ENCODE assay signal across 8 cellular contexts in genomic region chr1:99707535-99708142, GRCh38. TPM values are rescaled to one million over a fixed set of nuclear protein-coding genes. Genes with fewer than 3 reads are reported as not detected.
A peak's percentile ranks its signal among the peaks of the same experiment; 100 is the strongest.
DNase-seq lines count a peak whose midpoint lies in the region; ATAC-seq and TF ChIP-seq lines count a peak whose summit lies in the region.

No MANE protein-coding gene starts in this region.

- no peaks in the 10 kb centered on the region for H3K9me2 ChIP-seq in Karpas-422 (replicated peaks; ENCODE audit: insufficient read depth, low read length)

- no peak overlapping the region for H3K4me3 ChIP-seq in Karpas-422 (ENCODE audit: low read length)
- no peak overlapping the region for H3K4me3 ChIP-seq in parathyroid adenoma (ENCODE audit: low read depth, low read length)

- H3K27ac ChIP-seq in Karpas-422 (ENCODE audit: low read length) (no peak overlapping the region), parathyroid adenoma (no peak overlapping the region)

- no peaks in the 10 kb centered on the region for H3K27me3 Mint-ChIP-seq in activated T-helper 17 cell treated with anti-CD3 and anti-CD28 coated beads, Interleukin-2, amount 50 U/mL, for 72 hours

- H3K4me1 Mint-ChIP-seq in activated T-helper 17 cell treated with anti-CD3 and anti-CD28 coated beads, Interleukin-2, amount 50 U/mL, for 72 hours: peaks cover 8% of the 10 kb centered on the region

- H4K20me1 ChIP-seq in Karpas-422 (ENCODE audit: insufficient read depth, low read depth, low read length): no peaks in the 10 kb centered on the region

- peak; percentile 77 for TF ChIP-seq CTCF in parathyroid adenoma (IDR thresholded peaks at IDR 0.05)

- H3K27ac Mint-ChIP-seq in activated T-helper 17 cell treated with anti-CD3 and anti-CD28 coated beads, Interleukin-2, amount 50 U/mL, for 72 hours: no peak overlapping the region

- H3K9ac ChIP-seq in Karpas-422 (ENCODE audit: low read length) (no peak overlapping the region), parathyroid adenoma (no peak overlapping the region)

- no peak overlapping the region for H2AFZ ChIP-seq in Karpas-422 (ENCODE audit: low read length)
- no peak overlapping the region for H2AFZ ChIP-seq in parathyroid adenoma

- H3K36me3 Mint-ChIP-seq in activated T-helper 17 cell treated with anti-CD3 and anti-CD28 coated beads, Interleukin-2, amount 50 U/mL, for 72 hours (ENCODE audit: low read depth): no peaks in the 10 kb centered on the region

- H3K4me2 ChIP-seq in Karpas-422 (ENCODE audit: low read depth, low read length, poor library complexity, severe bottlenecking) (no peak overlapping the region), parathyroid adenoma (ENCODE audit: low read length) (no peak overlapping the region)

- peak; percentile 42 for DNase-seq in ELF-1 (ENCODE audit: low read depth, low spot score)
- peak; percentile 87 for DNase-seq in Karpas-422
- DNase-seq in RKO (ENCODE audit: low spot score): peak; percentile 77
- DNase-seq in foreskin melanocyte: peak; percentile 50
- DNase-seq in cortex of kidney (lab: John Stamatoyannopoulos, UW): no peak

- H3K79me2 ChIP-seq in Karpas-422 (ENCODE audit: low read length) (no peaks in the 10 kb centered on the region), parathyroid adenoma (no peaks in the 10 kb centered on the region)

- H3K4me1 ChIP-seq in Karpas-422 (ENCODE audit: low read length) (no peaks in the 10 kb centered on the region), parathyroid adenoma (peaks cover 17% of the 10 kb centered on the region)

- H3K9me3 ChIP-seq in Karpas-422 (ENCODE audit: low read length) (no peaks in the 10 kb centered on the region), parathyroid adenoma (ENCODE audit: control insufficient read depth, low read length) (no peaks in the 10 kb centered on the region)

- ATAC-seq in GM21717 (IDR thresholded peaks at IDR 0.05; ENCODE audit: unreplicated experiment): peak; percentile 84
- ATAC-seq in activated T-helper 17 cell treated with anti-CD3 and anti-CD28 coated beads, Interleukin-2, amount 50 U/mL, for 72 hours (replicated peaks): peak; percentile 49

- no peak overlapping the region for H3K4me3 Mint-ChIP-seq in activated T-helper 17 cell treated with anti-CD3 and anti-CD28 coated beads, Interleukin-2, amount 50 U/mL, for 72 hours

- H3K36me3 ChIP-seq in Karpas-422 (ENCODE audit: insufficient read depth, low read length) (peaks cover 43% of the 10 kb centered on the region; the same call in 1 of the 2 replicates), parathyroid adenoma (ENCODE audit: control insufficient read depth, insufficient read depth, low read length) (no peaks in the 10 kb centered on the region)

- no peaks in the 10 kb centered on the region for H3K9me3 Mint-ChIP-seq in activated T-helper 17 cell treated with anti-CD3 and anti-CD28 coated beads, Interleukin-2, amount 50 U/mL, for 72 hours

- H3K27me3 ChIP-seq in Karpas-422 (ENCODE audit: low read length) (no peaks in the 10 kb centered on the region), parathyroid adenoma (ENCODE audit: control insufficient read depth, insufficient read depth, low read length) (no peaks in the 10 kb centered on the region)

RNA-seq across cellular contexts. Expression of gene FRRS1, which starts 58.8 kb away (rescaled TPM):
- 24.4 and 47.1 TPM in 2 replicates for total RNA-seq in Karpas-422 (2014; rRNA removed; shearing (Covaris generic); ENCODE audit: low replicate concordance)
- 1 to 10 TPM in 1 of 2 donors, under 1 TPM in 1; 0.69 to 2.2 TPM for total RNA-seq in activated T-helper 17 cell treated with anti-CD3 and anti-CD28 coated beads, Interleukin-2, amount 50 U/mL, for 72 hours
